Comparison of ENCODE assay signal across 2 cellular contexts in the genomic region with DNA sequence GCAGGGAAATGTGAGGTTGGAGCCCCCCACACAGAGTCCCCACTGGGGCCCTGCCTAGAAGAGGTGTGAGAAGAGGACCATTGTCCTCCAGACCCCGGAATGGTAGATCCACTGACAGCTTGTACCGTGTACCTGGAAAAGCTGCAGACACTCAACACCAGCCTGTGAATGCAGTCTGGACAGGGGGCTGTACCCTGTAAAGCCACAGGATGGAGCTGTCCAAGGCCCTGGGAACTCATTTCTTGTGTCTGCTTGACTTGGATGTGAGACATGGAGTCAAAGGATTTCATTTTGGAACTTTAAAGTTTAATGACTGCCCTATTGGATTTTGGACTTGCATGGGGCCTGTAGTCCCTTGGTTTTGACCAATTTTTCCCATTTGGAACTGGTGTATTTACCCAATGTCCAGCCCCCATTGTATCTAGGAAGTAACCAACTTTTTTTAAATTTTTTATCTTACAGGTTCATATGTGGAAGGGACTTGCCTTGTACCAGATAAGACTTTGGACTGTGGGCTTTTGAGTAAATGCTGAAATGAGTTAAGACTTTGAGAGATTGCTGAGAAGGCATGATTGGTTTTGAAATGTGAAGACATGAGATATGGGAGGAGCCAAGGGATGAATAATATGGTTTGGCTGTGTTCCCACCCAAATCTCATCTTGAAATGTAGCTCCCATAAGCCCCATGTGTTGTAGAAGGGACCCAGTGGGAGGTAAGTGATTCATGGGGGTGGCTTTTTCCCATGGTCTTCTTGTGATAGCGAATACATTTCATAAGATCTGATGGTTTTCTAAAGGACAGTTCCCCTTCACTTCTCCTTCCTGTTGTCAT.
TF ChIP-seq lines count a peak whose summit lies in the region.

No MANE protein-coding gene starts in this region.

TF ChIP-seq in SK-N-SH, 30 proteins besides CTCF, POLR2A, EP300 and RAD21:
- TF ChIP-seq, protein P1, sequence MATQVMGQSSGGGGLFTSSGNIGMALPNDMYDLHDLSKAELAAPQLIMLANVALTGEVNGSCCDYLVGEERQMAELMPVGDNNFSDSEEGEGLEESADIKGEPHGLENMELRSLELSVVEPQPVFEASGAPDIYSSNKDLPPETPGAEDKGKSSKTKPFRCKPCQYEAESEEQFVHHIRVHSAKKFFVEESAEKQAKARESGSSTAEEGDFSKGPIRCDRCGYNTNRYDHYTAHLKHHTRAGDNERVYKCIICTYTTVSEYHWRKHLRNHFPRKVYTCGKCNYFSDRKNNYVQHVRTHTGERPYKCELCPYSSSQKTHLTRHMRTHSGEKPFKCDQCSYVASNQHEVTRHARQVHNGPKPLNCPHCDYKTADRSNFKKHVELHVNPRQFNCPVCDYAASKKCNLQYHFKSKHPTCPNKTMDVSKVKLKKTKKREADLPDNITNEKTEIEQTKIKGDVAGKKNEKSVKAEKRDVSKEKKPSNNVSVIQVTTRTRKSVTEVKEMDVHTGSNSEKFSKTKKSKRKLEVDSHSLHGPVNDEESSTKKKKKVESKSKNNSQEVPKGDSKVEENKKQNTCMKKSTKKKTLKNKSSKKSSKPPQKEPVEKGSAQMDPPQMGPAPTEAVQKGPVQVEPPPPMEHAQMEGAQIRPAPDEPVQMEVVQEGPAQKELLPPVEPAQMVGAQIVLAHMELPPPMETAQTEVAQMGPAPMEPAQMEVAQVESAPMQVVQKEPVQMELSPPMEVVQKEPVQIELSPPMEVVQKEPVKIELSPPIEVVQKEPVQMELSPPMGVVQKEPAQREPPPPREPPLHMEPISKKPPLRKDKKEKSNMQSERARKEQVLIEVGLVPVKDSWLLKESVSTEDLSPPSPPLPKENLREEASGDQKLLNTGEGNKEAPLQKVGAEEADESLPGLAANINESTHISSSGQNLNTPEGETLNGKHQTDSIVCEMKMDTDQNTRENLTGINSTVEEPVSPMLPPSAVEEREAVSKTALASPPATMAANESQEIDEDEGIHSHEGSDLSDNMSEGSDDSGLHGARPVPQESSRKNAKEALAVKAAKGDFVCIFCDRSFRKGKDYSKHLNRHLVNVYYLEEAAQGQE (IDR thresholded peaks at IDR 0.05; ENCODE audit: low read depth, low read length), result no peak
- no peak for TF ChIP-seq NRF1 (IDR thresholded peaks at IDR 0.05; ENCODE audit: low read depth, low read length)
- TF ChIP-seq TEAD4 (IDR thresholded peaks at IDR 0.05; ENCODE audit: borderline replicate concordance, insufficient read depth), result no peak
- TF ChIP-seq, protein P2, sequence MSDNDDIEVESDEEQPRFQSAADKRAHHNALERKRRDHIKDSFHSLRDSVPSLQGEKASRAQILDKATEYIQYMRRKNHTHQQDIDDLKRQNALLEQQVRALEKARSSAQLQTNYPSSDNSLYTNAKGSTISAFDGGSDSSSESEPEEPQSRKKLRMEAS (IDR thresholded peaks at IDR 0.05; ENCODE audit: low read depth), result no peak
- TF ChIP-seq ELF1 (IDR thresholded peaks at IDR 0.05), result no peak
- no peak for TF ChIP-seq YY1 (IDR thresholded peaks at IDR 0.05; ENCODE audit: low read depth)

TF ChIP-seq in SK-N-SH treated with all-trans-retinoic acid at 6 μM for 48 hours, 23 proteins besides CTCF, POLR2A, EP300 and RAD21 (continued from another document):
- TF ChIP-seq, protein P3, sequence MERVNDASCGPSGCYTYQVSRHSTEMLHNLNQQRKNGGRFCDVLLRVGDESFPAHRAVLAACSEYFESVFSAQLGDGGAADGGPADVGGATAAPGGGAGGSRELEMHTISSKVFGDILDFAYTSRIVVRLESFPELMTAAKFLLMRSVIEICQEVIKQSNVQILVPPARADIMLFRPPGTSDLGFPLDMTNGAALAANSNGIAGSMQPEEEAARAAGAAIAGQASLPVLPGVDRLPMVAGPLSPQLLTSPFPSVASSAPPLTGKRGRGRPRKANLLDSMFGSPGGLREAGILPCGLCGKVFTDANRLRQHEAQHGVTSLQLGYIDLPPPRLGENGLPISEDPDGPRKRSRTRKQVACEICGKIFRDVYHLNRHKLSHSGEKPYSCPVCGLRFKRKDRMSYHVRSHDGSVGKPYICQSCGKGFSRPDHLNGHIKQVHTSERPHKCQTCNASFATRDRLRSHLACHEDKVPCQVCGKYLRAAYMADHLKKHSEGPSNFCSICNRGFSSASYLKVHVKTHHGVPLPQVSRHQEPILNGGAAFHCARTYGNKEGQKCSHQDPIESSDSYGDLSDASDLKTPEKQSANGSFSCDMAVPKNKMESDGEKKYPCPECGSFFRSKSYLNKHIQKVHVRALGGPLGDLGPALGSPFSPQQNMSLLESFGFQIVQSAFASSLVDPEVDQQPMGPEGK (CRISPR knock-in tag; IDR thresholded peaks at IDR 0.05; ENCODE audit: borderline replicate concordance), result no peak
- TF ChIP-seq, protein P4, sequence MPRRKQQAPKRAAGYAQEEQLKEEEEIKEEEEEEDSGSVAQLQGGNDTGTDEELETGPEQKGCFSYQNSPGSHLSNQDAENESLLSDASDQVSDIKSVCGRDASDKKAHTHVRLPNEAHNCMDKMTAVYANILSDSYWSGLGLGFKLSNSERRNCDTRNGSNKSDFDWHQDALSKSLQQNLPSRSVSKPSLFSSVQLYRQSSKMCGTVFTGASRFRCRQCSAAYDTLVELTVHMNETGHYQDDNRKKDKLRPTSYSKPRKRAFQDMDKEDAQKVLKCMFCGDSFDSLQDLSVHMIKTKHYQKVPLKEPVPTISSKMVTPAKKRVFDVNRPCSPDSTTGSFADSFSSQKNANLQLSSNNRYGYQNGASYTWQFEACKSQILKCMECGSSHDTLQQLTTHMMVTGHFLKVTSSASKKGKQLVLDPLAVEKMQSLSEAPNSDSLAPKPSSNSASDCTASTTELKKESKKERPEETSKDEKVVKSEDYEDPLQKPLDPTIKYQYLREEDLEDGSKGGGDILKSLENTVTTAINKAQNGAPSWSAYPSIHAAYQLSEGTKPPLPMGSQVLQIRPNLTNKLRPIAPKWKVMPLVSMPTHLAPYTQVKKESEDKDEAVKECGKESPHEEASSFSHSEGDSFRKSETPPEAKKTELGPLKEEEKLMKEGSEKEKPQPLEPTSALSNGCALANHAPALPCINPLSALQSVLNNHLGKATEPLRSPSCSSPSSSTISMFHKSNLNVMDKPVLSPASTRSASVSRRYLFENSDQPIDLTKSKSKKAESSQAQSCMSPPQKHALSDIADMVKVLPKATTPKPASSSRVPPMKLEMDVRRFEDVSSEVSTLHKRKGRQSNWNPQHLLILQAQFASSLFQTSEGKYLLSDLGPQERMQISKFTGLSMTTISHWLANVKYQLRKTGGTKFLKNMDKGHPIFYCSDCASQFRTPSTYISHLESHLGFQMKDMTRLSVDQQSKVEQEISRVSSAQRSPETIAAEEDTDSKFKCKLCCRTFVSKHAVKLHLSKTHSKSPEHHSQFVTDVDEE (CRISPR knock-in tag; IDR thresholded peaks at IDR 0.05), result no peak
- TF ChIP-seq GLIS3 (CRISPR knock-in tag; IDR thresholded peaks at IDR 0.05) (no peak), CSDC2 (CRISPR knock-in tag; IDR thresholded peaks at IDR 0.05) (no peak), ZNF8 (CRISPR knock-in tag; IDR thresholded peaks at IDR 0.05) (no peak), ARNTL (CRISPR knock-in tag; IDR thresholded peaks at IDR 0.05; ENCODE audit: borderline replicate concordance, low read depth) (no peak), TCF4 (CRISPR knock-in tag; IDR thresholded peaks at IDR 0.05; ENCODE audit: borderline replicate concordance) (no peak), PPARA (CRISPR knock-in tag; IDR thresholded peaks at IDR 0.05; ENCODE audit: borderline replicate concordance) (no peak), ZFP3 (CRISPR knock-in tag; IDR thresholded peaks at IDR 0.05) (no peak)
- TF ChIP-seq, protein P5, sequence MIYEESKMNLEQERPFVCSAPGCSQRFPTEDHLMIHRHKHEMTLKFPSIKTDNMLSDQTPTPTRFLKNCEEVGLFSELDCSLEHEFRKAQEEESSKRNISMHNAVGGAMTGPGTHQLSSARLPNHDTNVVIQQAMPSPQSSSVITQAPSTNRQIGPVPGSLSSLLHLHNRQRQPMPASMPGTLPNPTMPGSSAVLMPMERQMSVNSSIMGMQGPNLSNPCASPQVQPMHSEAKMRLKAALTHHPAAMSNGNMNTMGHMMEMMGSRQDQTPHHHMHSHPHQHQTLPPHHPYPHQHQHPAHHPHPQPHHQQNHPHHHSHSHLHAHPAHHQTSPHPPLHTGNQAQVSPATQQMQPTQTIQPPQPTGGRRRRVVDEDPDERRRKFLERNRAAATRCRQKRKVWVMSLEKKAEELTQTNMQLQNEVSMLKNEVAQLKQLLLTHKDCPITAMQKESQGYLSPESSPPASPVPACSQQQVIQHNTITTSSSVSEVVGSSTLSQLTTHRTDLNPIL (CRISPR knock-in tag; IDR thresholded peaks at IDR 0.05; ENCODE audit: low read depth), result no peak
